ENCODE assay signal across 17 cellular contexts in the genomic region with DNA sequence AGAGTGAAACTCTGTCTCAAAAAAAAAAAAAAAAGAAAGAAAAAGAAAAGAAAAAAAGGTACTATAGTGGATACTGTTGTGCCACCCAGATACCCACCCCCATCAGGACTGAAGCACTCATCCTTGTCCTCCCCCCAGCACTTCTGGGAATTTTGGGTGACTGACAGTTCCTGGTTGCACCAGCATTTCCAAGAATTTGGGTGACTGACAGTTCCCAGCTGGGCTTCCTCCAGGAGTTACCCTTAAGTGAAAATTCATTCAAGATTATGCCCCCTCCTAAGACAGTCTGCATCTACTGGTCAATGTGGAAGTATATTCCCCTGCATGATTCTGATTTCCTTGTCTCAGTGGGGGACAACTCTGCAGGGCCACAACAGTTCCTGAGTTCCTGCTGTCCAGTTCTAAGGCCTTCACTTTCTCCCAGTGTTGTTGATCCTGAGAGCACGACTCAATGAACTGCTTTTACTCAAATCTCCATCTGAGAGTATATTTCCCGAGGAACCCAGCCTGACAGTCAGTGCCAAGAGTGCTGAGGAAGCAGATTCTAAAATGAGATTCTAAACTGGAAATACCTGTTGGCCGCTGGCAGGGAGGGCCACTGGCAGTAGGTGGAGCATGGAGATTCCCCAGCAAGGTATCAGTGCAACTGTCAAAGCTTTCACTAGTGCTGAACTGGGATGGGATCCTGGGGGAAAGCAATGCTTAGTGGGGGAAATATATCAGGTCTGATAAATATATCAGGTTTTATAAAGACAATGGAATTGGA. TPM values are rescaled to one million over a fixed set of nuclear protein-coding genes. Genes with fewer than 3 reads are reported as not detected.
DNase-seq lines count a peak whose midpoint lies in the region; ATAC-seq and TF ChIP-seq lines count a peak whose summit lies in the region.
"Had no signal": no experiment of that assay in that cellular context is flagged by ENCODE, and none has a peak within 500 bp of the region (broad histone marks: within the 10 kb centered on the region; RNA-seq: fewer than 3 reads in every experiment).

No MANE protein-coding gene starts in this region.

- H3K4me3 ChIP-seq in right atrium auricular region (no peak overlapping the region), breast epithelium (peak overlapping the region in 1 of 3 donors; percentile 7), liver (ENCODE audit: low read depth in 1 of 3, low read length in 3 of 3) (no peak overlapping the region)
- H3K4me3 ChIP-seq: smooth muscle cell had no signal

- intact Hi-C loops in cardiac septum (cut with DNase I) (loop anchor here (5.0 to 10.0 kb wide), 2 partner anchors 95 to 297 kb away; a partner anchor contains a TSS), breast epithelium (cut with DNase I; ENCODE audit: low total_unique reads) (loop anchor here (2.0 kb wide), 1 partner anchor 155 kb away; no protein-coding TSS in a partner anchor), head of caudate nucleus (cut with DNase I) (loop anchor here (5.0 kb wide), 1 partner anchor 47 kb away; no protein-coding TSS in a partner anchor)

- peak; percentile 44 to 50 for TF ChIP-seq RAD21 in liver (IDR thresholded peaks at IDR 0.05)

- 33% methylated on average over 3 of the region's 3 CpGs for WGBS in liver

- H3K36me3 ChIP-seq in right atrium auricular region (no peaks in the 10 kb centered on the region), breast epithelium (no peaks in the 10 kb centered on the region), liver (ENCODE audit: control insufficient read depth in 4 of 4, insufficient read depth in 3 of 4, low read depth in 1 of 4, low read length in 3 of 4) (no peaks in the 10 kb centered on the region)

- no peaks in the 10 kb centered on the region for H3K27me3 ChIP-seq in right atrium auricular region
- H3K27me3 ChIP-seq in breast epithelium = no peaks in the 10 kb centered on the region
- no peaks in the 10 kb centered on the region for H3K27me3 ChIP-seq in liver (ENCODE audit: control insufficient read depth in 4 of 4, insufficient read depth in 4 of 4, low read length in 3 of 4)

- H3K9me3 ChIP-seq in right atrium auricular region = no peaks in the 10 kb centered on the region
- H3K9me3 ChIP-seq in breast epithelium = peaks cover 7 to 9% of the 10 kb centered on the region in 2 donors
- H3K9me3 ChIP-seq in liver (ENCODE audit: control insufficient read depth in 4 of 4, low read length in 3 of 4) = peaks cover 0 to 4% (median 0%) of the 10 kb centered on the region in 4 donors

- H3K27ac ChIP-seq in right atrium auricular region (no peak overlapping the region), breast epithelium (peak overlapping the region; percentile 56 to 57), liver (ENCODE audit: low read depth in 1 of 2, low read length in 2 of 2) (peak overlapping the region; percentile 8 to 54)
- H3K27ac ChIP-seq: HL-60 had no signal

- no peak for ATAC-seq in GM18520 (IDR thresholded peaks at IDR 0.05; ENCODE audit: unreplicated experiment)
- ATAC-seq: activated T-cell treated with anti-CD3 and anti-CD28 coated beads, Interleukin-2, amount 50 U/mL, for 4 hours had no signal

- peak; percentile 53 for DNase-seq in cardiac septum (ENCODE audit: low spot score)
- DNase-seq in right atrium auricular region (ENCODE audit: low spot score) = no peak
- DNase-seq in breast epithelium (ENCODE audit: low spot score in 2 of 2) = peak; percentile 72 to 83
- no peak for DNase-seq in NCI-H1048 (lab: John Stamatoyannopoulos, UW)
- DNase-seq in GM03348 (ENCODE audit: low spot score) = no peak
- DNase-seq in head of caudate nucleus = no peak
- DNase-seq: activated CD4-positive, alpha-beta T cell treated with anti-CD3 and anti-CD28 coated beads for 1 hour; activated T-cell treated with anti-CD3 and anti-CD28 coated beads, Interleukin-2, amount 50 U/mL, for 4 hours; erythroblast; hippocampal formation; SW 1271 had no signal

- TF ChIP-seq CTCF in right atrium auricular region (IDR thresholded peaks at IDR 0.05) (no peak), breast epithelium (IDR thresholded peaks at IDR 0.05) (peak in 1 of 3 donors; percentile 7), liver (IDR thresholded peaks at IDR 0.05; ENCODE audit: low read depth, low read length, missing input control) (no peak)

- no peak for TF ChIP-seq POLR2A in breast epithelium (IDR thresholded peaks at IDR 0.05)

- no peak overlapping the region for H3K9ac ChIP-seq in liver (ENCODE audit: low read depth in 1 of 2, low read length in 2 of 2)

- no peaks in the 10 kb centered on the region for H3K4me1 ChIP-seq in right atrium auricular region
- no peaks in the 10 kb centered on the region for H3K4me1 ChIP-seq in breast epithelium
- peaks cover 6 to 19% (median 14%) of the 10 kb centered on the region in 4 donors for H3K4me1 ChIP-seq in liver (ENCODE audit: control insufficient read depth in 4 of 4, insufficient read depth in 4 of 4, low read length in 3 of 4)

TF ChIP-seq in liver, 16 proteins besides CTCF, POLR2A, EP300 and RAD21:
- TF ChIP-seq, protein P1, sequence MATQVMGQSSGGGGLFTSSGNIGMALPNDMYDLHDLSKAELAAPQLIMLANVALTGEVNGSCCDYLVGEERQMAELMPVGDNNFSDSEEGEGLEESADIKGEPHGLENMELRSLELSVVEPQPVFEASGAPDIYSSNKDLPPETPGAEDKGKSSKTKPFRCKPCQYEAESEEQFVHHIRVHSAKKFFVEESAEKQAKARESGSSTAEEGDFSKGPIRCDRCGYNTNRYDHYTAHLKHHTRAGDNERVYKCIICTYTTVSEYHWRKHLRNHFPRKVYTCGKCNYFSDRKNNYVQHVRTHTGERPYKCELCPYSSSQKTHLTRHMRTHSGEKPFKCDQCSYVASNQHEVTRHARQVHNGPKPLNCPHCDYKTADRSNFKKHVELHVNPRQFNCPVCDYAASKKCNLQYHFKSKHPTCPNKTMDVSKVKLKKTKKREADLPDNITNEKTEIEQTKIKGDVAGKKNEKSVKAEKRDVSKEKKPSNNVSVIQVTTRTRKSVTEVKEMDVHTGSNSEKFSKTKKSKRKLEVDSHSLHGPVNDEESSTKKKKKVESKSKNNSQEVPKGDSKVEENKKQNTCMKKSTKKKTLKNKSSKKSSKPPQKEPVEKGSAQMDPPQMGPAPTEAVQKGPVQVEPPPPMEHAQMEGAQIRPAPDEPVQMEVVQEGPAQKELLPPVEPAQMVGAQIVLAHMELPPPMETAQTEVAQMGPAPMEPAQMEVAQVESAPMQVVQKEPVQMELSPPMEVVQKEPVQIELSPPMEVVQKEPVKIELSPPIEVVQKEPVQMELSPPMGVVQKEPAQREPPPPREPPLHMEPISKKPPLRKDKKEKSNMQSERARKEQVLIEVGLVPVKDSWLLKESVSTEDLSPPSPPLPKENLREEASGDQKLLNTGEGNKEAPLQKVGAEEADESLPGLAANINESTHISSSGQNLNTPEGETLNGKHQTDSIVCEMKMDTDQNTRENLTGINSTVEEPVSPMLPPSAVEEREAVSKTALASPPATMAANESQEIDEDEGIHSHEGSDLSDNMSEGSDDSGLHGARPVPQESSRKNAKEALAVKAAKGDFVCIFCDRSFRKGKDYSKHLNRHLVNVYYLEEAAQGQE (IDR thresholded peaks at IDR 0.05) = no peak
- TF ChIP-seq, protein P2, sequence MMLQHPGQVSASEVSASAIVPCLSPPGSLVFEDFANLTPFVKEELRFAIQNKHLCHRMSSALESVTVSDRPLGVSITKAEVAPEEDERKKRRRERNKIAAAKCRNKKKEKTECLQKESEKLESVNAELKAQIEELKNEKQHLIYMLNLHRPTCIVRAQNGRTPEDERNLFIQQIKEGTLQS (IDR thresholded peaks at IDR 0.05) = peak; percentile 10
- TF ChIP-seq HNF4A (conservative IDR thresholded peaks at IDR 0.05) = peak in 1 of 2 donors; percentile 26
- TF ChIP-seq GABPA (IDR thresholded peaks at IDR 0.05 in 1 of 2, conservative IDR thresholded peaks at IDR 0.05 in 1 of 2) = no peak
- peak in 1 of 2 donors; percentile 19 for TF ChIP-seq RXRA (IDR thresholded peaks at IDR 0.05)
- no peak for TF ChIP-seq YY1 (IDR thresholded peaks at IDR 0.05)
- no peak for TF ChIP-seq JUND (IDR thresholded peaks at IDR 0.05)
- TF ChIP-seq HNF4G (IDR thresholded peaks at IDR 0.05) = no peak
- no peak for TF ChIP-seq FOXA2 (IDR thresholded peaks at IDR 0.05)
- TF ChIP-seq, protein P3, sequence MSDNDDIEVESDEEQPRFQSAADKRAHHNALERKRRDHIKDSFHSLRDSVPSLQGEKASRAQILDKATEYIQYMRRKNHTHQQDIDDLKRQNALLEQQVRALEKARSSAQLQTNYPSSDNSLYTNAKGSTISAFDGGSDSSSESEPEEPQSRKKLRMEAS (IDR thresholded peaks at IDR 0.05) = no peak

RNA-seq across cellular contexts. Expression of a gene that starts 18.5 kb away (rescaled TPM):
- 4.3 TPM for total RNA-seq in cardiac septum
- not detected for total RNA-seq in right atrium auricular region
- not detected for total RNA-seq in breast epithelium
- not detected for total RNA-seq in liver
- not detected for polyA plus RNA-seq in liver
- total RNA-seq: activated T-cell treated with anti-CD3 and anti-CD28 coated beads, Interleukin-2, amount 50 U/mL, for 4 hours; lung microvascular endothelial cell; OCI-LY7; smooth muscle cell had no signal
- polyA plus RNA-seq: smooth muscle cell had no signal

RNA-seq across cellular contexts. Expression of a gene that starts 23.2 kb away (rescaled TPM):
- total RNA-seq in cardiac septum (not detected), right atrium auricular region (not detected), breast epithelium (not detected), liver (under 1 TPM in 1 of 2 donors, not detected in 1; 0.28 TPM)
- polyA plus RNA-seq in liver = not detected
- total RNA-seq: activated T-cell treated with anti-CD3 and anti-CD28 coated beads, Interleukin-2, amount 50 U/mL, for 4 hours; lung microvascular endothelial cell; OCI-LY7; smooth muscle cell had no signal
- polyA plus RNA-seq: smooth muscle cell had no signal

RNA-seq across cellular contexts. Expression of a gene that starts 23.5 kb away (rescaled TPM):
- total RNA-seq in cardiac septum = 43.2 TPM
- total RNA-seq in right atrium auricular region = 10 to 100 TPM; 32.7 to 38.9 TPM
- total RNA-seq in breast epithelium = 10 to 100 TPM; 58.3 to 68.5 (median 66.9) TPM
- total RNA-seq in liver = 10 to 100 TPM; 22.5 to 34.6 TPM
- 10 to 100 TPM; 28.6 to 43.5 TPM for polyA plus RNA-seq in liver

RNA-seq across cellular contexts. Expression of a gene that starts 50.5 kb away (rescaled TPM):
- total RNA-seq in cardiac septum (6.0 TPM), right atrium auricular region (1 to 10 TPM; 3.3 to 4.2 TPM), breast epithelium (1 to 10 TPM; 5.6 to 9.7 (median 6.7) TPM), liver (1 to 10 TPM; 5.1 to 6.7 TPM)
- polyA plus RNA-seq in liver = 1 to 10 TPM; 1.5 to 2.6 TPM

Comparison
In these comparisons a context has a peak if more than half of its experiments do, and no peak if none do; other contexts are left out.
1. DNase-seq: peak in cardiac septum (single experiment) and breast epithelium (2 of 2); none in right atrium auricular region (single experiment), NCI-H1048 (single experiment), GM03348 (single experiment) and head of caudate nucleus (0 of 42).
2. H3K27ac ChIP-seq: peak in breast epithelium (2 of 2) and liver (2 of 2); none in right atrium auricular region (0 of 2).